ENCODE assay signal across 8 cellular contexts in genomic region chr9:20683351-20684034, GRCh38. TPM values are rescaled to one million over a fixed set of nuclear protein-coding genes. Genes with fewer than 3 reads are reported as not detected.
DNase-seq lines count a peak whose midpoint lies in the region; ATAC-seq lines count a peak whose summit lies in the region.

No MANE protein-coding gene starts in this region.

- ATAC-seq in GM21526 (IDR thresholded peaks at IDR 0.05; ENCODE audit: low FRiP score, unreplicated experiment) = peak; percentile 12

- peak; percentile 25 for DNase-seq in COLO668 (lab: John Stamatoyannopoulos, UW; ENCODE audit: unreplicated experiment)
- DNase-seq in M059J (ENCODE audit: low read depth) = peak; percentile 73
- peak; percentile 19 for DNase-seq in activated CD4-positive, alpha-beta T cell treated with anti-CD3 and anti-CD28 coated beads for 1 hour
- peak; percentile 84 to 85 for DNase-seq in dermis microvascular lymphatic vessel endothelial cell (ENCODE audit: low read depth in 2 of 2)
- peak; percentile 55 for DNase-seq in medulla oblongata (ENCODE audit: extremely low spot score)
- peak; percentile 8 for DNase-seq in stimulated activated CD8-positive, alpha-beta memory T cell treated with anti-CD3 and anti-CD28 coated beads, Interleukin-12 subunit alpha, Interleukin-12 subunit beta, amount 100 ng/mL, for 4 hours (ENCODE audit: low read depth)
- no peak for DNase-seq in islet precursor cell

RNA-seq across cellular contexts. Expression of gene FOCAD, which starts 0.6 kb away (rescaled TPM):
- total RNA-seq in M059J (2014; rRNA removed; shearing (Covaris generic)) = 36.2 and 39.6 TPM in 2 replicates
- 76.6 and 85.2 TPM in 2 replicates for total RNA-seq in dermis microvascular lymphatic vessel endothelial cell
